In the genomic region with DNA sequence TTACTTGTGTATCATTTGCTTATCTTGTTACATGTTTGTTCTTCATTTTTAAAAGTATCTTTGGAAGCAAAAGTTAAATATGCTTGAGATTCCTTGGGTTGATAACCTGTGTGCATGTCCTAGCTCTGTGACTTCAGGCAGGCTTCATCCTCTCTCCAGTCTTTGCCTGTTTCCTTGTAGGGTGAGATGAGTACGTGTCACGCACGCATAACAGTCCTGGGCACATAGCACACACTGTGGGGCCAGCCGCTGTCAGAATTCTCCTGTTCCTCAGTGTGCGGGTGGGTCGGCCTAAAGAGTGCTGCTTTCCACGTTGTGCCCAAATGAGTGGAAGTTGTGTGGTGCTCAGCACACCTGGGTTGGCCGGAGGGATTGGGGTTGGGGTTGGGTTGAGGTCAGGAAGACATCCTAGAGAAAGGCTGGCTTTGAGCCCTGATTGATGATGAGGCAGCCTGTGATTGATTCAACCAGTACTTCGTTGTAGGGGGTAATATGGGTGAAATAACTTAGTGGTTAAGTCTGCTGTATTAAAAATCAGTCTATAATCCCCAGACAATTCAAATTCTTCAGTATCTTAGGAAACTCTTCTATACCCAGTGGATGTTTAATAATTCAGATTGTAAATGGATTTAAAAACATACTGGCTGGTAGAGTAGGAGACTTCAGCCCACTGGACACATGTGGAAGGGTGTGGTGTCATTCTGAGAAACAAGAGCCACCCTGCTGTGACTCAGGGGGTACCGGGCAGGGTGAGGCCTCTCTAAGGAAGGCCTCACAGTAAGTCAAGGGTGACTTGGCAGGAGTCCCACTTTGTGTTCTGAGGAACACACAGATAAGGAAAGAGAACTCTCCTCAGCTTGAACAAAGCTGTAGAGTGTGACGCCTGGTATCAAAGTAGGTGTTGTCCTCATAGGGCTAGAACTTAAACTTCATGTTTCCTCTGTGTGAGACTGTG, we compare ENCODE assay signal across 8 cellular contexts. TPM values are rescaled to one million over a fixed set of nuclear protein-coding genes. Genes with fewer than 3 reads are reported as not detected.
A peak's percentile ranks its signal among the peaks of the same experiment; 100 is the strongest.
DNase-seq lines count a peak whose midpoint lies in the region; ATAC-seq and TF ChIP-seq lines count a peak whose summit lies in the region.

No MANE protein-coding gene starts in this region.

- H3K36me3 ChIP-seq in PC-3 (ENCODE audit: low read depth, low read length) (peaks cover 39% of the 10 kb centered on the region), mesenchymal stem cell (ENCODE audit: control insufficient read depth in 1 of 2, insufficient read depth in 2 of 2, low read depth in 1 of 2, low read length in 2 of 2) (peaks cover 49 to 58% of the 10 kb centered on the region in 2 experiments), thymus (ENCODE audit: control insufficient read depth, insufficient read depth) (peaks cover 47% of the 10 kb centered on the region), Caco-2 (ENCODE audit: control insufficient read depth, insufficient read depth, low read length) (peaks cover 4% of the 10 kb centered on the region)

- H4K91ac ChIP-seq in mesenchymal stem cell (ENCODE audit: low read length) = no peak overlapping the region

- TF ChIP-seq CTCF in PC-3 (conservative IDR thresholded peaks at IDR 0.05; ENCODE audit: low read depth, low read length) = no peak
- no peak for TF ChIP-seq CTCF in cardiac fibroblast (IDR thresholded peaks at IDR 0.05; ENCODE audit: low read depth, low read length)
- no peak for TF ChIP-seq CTCF in Caco-2 (IDR thresholded peaks at IDR 0.05; ENCODE audit: insufficient read depth in 1 of 2, low read depth in 1 of 2, low read length in 1 of 2, severe bottlenecking in 1 of 2, unreplicated experiment in 1 of 2)

- DNase-seq in activated T-cell treated with anti-CD3 and anti-CD28 coated beads for 48 hours (ENCODE audit: low read depth) (peak; percentile 50), activated T-cell treated with anti-CD3 and anti-CD28 coated beads for 4 hours (no peak), PC-3 (peak; percentile 97), cardiac fibroblast (ENCODE audit: low read depth in 2 of 2) (peak; percentile 88 to 92), mesenchymal stem cell (peak; percentile 84), Caco-2 (no peak)

- H3K9ac ChIP-seq in PC-3 (ENCODE audit: low read length) = peak overlapping the region; percentile 73
- peak overlapping the region; percentile 73 for H3K9ac ChIP-seq in mesenchymal stem cell (ENCODE audit: low read length)

- CTCF ChIA-PET in PC-3 (lab: Charles Lee) (no interaction called here), Caco-2 (lab: Charles Lee) (no interaction called here)

- peaks cover 16% of the 10 kb centered on the region; the same call in 1 of the 2 replicates for H4K20me1 ChIP-seq in PC-3 (ENCODE audit: low read length)

- peaks cover 36% of the 10 kb centered on the region for H3K4me1 Mint-ChIP-seq in Caco-2 (ENCODE audit: low read depth, unreplicated experiment)

- POLR2A ChIA-PET in PC-3 (lab: Charles Lee; ENCODE audit: unreplicated experiment) (no interaction called here), Caco-2 (lab: Charles Lee) (no interaction called here)

- H3K4me2 ChIP-seq in PC-3 (ENCODE audit: low read length) (peak overlapping the region; percentile 72), mesenchymal stem cell (ENCODE audit: low read length, poor library complexity, severe bottlenecking) (no peak overlapping the region)

- peak overlapping the region in 1 of 2 experiments; percentile 1 for H3K14ac ChIP-seq in mesenchymal stem cell (ENCODE audit: low read length in 2 of 2)

- H3K4me3 ChIP-seq in PC-3 (ENCODE audit: low read length) (peak overlapping the region; percentile 41), cardiac fibroblast (replicated peaks in 1 of 2; ENCODE audit: low read depth in 2 of 2, low read length in 2 of 2) (no peak overlapping the region), mesenchymal stem cell (ENCODE audit: insufficient read depth in 1 of 2, low read depth in 1 of 2, low read length in 2 of 2) (peak overlapping the region in 1 of 2 experiments; percentile 60), thymus (ENCODE audit: low read length) (no peak overlapping the region), Caco-2 (ENCODE audit: low read depth, low read length) (no peak overlapping the region)

- WGBS in mesenchymal stem cell = 75% methylated on average over 10 of the region's 11 CpGs
- WGBS in thymus = 88% methylated on average over 11 of the region's 11 CpGs

- no peak overlapping the region for H3K4ac ChIP-seq in mesenchymal stem cell (ENCODE audit: low read depth in 1 of 2, low read length in 2 of 2)

- H2BK5ac ChIP-seq in mesenchymal stem cell (ENCODE audit: low read depth, low read length, poor library complexity, severe bottlenecking) = no peak overlapping the region

- BruUV-seq in PC-3 (replicated peaks; lab: Mats Ljungman, UMichigan) = TSS peak; percentile 97
- no TSS peak for BruUV-seq in Caco-2 (replicated peaks; lab: Mats Ljungman, UMichigan)

- H3F3A ChIP-seq in PC-3 (ENCODE audit: low read length, unreplicated experiment) = peaks cover 14% of the 10 kb centered on the region

- H2BK120ac ChIP-seq in mesenchymal stem cell (ENCODE audit: low read depth, low read length) = no peak overlapping the region

- no peak overlapping the region for H2BK15ac ChIP-seq in mesenchymal stem cell (ENCODE audit: low read depth, poor library complexity, severe bottlenecking)

- peaks cover 82% of the 10 kb centered on the region for H3K36me3 Mint-ChIP-seq in Caco-2 (ENCODE audit: insufficient read depth, unreplicated experiment)

- H3K27ac ChIP-seq in PC-3 (ENCODE audit: low read length) (peak overlapping the region; percentile 98), mesenchymal stem cell (ENCODE audit: low read length, poor library complexity, severe bottlenecking) (peak overlapping the region; percentile 8), thymus (ENCODE audit: low read depth) (peak overlapping the region; percentile 65)

- H2AK5ac ChIP-seq in mesenchymal stem cell (ENCODE audit: low read length, severe bottlenecking) = peak overlapping the region; percentile 4

- H3K27me3 Mint-ChIP-seq in Caco-2 (ENCODE audit: insufficient read depth, unreplicated experiment) = no peaks in the 10 kb centered on the region

- no peaks in the 10 kb centered on the region for H3K9me2 ChIP-seq in PC-3 (replicated peaks; ENCODE audit: low read length)

- intact Hi-C loops in PC-3 (cut with micrococcal nuclease) (loop anchor here (1.0 to 5.0 kb wide), 3 partner anchors 8 to 44 kb away; no protein-coding TSS in a partner anchor), Caco-2 (cut with micrococcal nuclease; ENCODE audit: unreplicated experiment) (no loop called here)

- peak overlapping the region in 1 of 2 experiments; percentile 31 for H2BK12ac ChIP-seq in mesenchymal stem cell (ENCODE audit: low read length in 2 of 2)

- no peaks in the 10 kb centered on the region for H3K79me1 ChIP-seq in mesenchymal stem cell (replicated peaks; ENCODE audit: low read length, poor library complexity, severe bottlenecking)

- peaks cover 95% of the 10 kb centered on the region for H3K79me2 ChIP-seq in PC-3 (ENCODE audit: low read length)

- no peaks in the 10 kb centered on the region for H3K9me3 ChIP-seq in PC-3 (ENCODE audit: low read length)
- H3K9me3 ChIP-seq in mesenchymal stem cell (ENCODE audit: control insufficient read depth, low read length) = no peaks in the 10 kb centered on the region
- H3K9me3 ChIP-seq in thymus (ENCODE audit: control insufficient read depth) = peaks cover 1% of the 10 kb centered on the region
- H3K9me3 ChIP-seq in Caco-2 = no peaks in the 10 kb centered on the region

- peak; percentile 98 for ATAC-seq in PC-3
- ATAC-seq in HG03175 (IDR thresholded peaks at IDR 0.05; ENCODE audit: unreplicated experiment) = no peak

- no peak overlapping the region for H3K23ac ChIP-seq in mesenchymal stem cell (ENCODE audit: low read length in 2 of 2)

- H3K27me3 ChIP-seq in PC-3 (ENCODE audit: low read length) = no peaks in the 10 kb centered on the region
- H3K27me3 ChIP-seq in mesenchymal stem cell (ENCODE audit: control insufficient read depth in 1 of 2, insufficient read depth in 1 of 2, low read length in 2 of 2) = no peaks in the 10 kb centered on the region
- no peaks in the 10 kb centered on the region for H3K27me3 ChIP-seq in thymus (ENCODE audit: control insufficient read depth, insufficient read depth)
- H3K27me3 ChIP-seq in Caco-2 (replicated peaks; ENCODE audit: control insufficient read depth, insufficient read depth, low read length) = no peaks in the 10 kb centered on the region

- no peak overlapping the region for H4K8ac ChIP-seq in mesenchymal stem cell (ENCODE audit: low read length)

- H2AFZ ChIP-seq in PC-3 (ENCODE audit: low read length) (no peak overlapping the region), mesenchymal stem cell (ENCODE audit: low read depth, low read length) (no peak overlapping the region)

- H3K27ac Mint-ChIP-seq in Caco-2 (ENCODE audit: unreplicated experiment) = no peak overlapping the region

- H3K4me3 Mint-ChIP-seq in Caco-2 (ENCODE audit: unreplicated experiment) = no peak overlapping the region

- H3K9me3 Mint-ChIP-seq in Caco-2 (ENCODE audit: unreplicated experiment) = no peaks in the 10 kb centered on the region

- peaks cover 45% of the 10 kb centered on the region for H3K4me1 ChIP-seq in PC-3 (ENCODE audit: insufficient read depth, low read length)
- H3K4me1 ChIP-seq in mesenchymal stem cell (ENCODE audit: control insufficient read depth, insufficient read depth, low read depth, low read length) = peaks cover 18% of the 10 kb centered on the region
- no peaks in the 10 kb centered on the region for H3K4me1 ChIP-seq in thymus (ENCODE audit: control insufficient read depth, insufficient read depth, low read length)
- peaks cover 17% of the 10 kb centered on the region; the same call in 1 of the 2 replicates for H3K4me1 ChIP-seq in Caco-2

- peak overlapping the region in 1 of 2 experiments; percentile 41 for H3K18ac ChIP-seq in mesenchymal stem cell (ENCODE audit: low read depth in 1 of 2, low read length in 2 of 2)

RNA-seq across cellular contexts. Expression of a gene that starts 18.7 kb away (rescaled TPM):
- 89.7 and 138 TPM in 2 replicates for total RNA-seq in PC-3 (2014; rRNA removed)
- polyA plus RNA-seq in mesenchymal stem cell (2013, experiment 1 of 2) = 362 TPM
- polyA plus RNA-seq in mesenchymal stem cell (2013, experiment 2 of 2) = 378 TPM
- polyA plus RNA-seq in thymus = 209 TPM
- 307 and 319 TPM in 2 replicates for total RNA-seq in Caco-2 (2022)

RNA-seq across cellular contexts. Expression of a gene that starts 44.2 kb away (rescaled TPM):
- 19.1 and 19.3 TPM in 2 replicates for total RNA-seq in PC-3 (2014; rRNA removed)
- 14.7 TPM for polyA plus RNA-seq in mesenchymal stem cell (2013, experiment 1 of 2)
- 14.3 TPM for polyA plus RNA-seq in mesenchymal stem cell (2013, experiment 2 of 2)
- 17.1 TPM for polyA plus RNA-seq in thymus
- total RNA-seq in Caco-2 (2022) = 15.3 and 17.1 TPM in 2 replicates

RNA-seq across cellular contexts. Expression of a gene that starts 54.8 kb away (rescaled TPM):
- total RNA-seq in PC-3 (2014; rRNA removed) = 23.4 and 34.5 TPM in 2 replicates
- 6.1 TPM for polyA plus RNA-seq in mesenchymal stem cell (2013, experiment 1 of 2)
- polyA plus RNA-seq in mesenchymal stem cell (2013, experiment 2 of 2) = 6.4 TPM
- 19.4 TPM for polyA plus RNA-seq in thymus
- total RNA-seq in Caco-2 (2022) = 25.8 and 32.6 TPM in 2 replicates

Comparison
In these comparisons a context has a peak if more than half of its experiments do, and no peak if none do; other contexts are left out.
1. DNase-seq: peak in activated T-cell treated with anti-CD3 and anti-CD28 coated beads for 48 hours (single experiment), PC-3 (single experiment), cardiac fibroblast (2 of 2) and mesenchymal stem cell (single experiment); none in activated T-cell treated with anti-CD3 and anti-CD28 coated beads for 4 hours (single experiment) and Caco-2 (0 of 2).
2. H3K27ac ChIP-seq: peak in every context shown above with its lines; median percentile 98 in PC-3; 65 in thymus; 8 in mesenchymal stem cell.